8 cellular contexts compared by ENCODE assay signal in the genomic region with DNA sequence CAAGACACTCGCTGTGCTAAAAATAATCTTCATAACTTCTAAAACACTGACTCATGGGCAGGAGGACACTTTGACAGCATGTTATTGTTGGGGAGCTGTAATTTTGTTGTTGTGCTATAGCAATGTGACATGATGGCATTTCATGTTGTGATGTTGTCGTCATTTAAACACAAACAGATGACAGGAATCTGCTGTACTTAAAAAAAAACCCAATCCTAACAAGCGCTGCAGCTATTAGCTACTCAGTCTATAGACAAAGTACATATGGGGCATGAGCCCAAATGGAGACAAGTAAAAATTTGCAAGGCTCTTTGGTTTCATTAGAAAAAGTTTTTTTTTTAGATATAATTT. TPM values are rescaled to one million over a fixed set of nuclear protein-coding genes. Genes with fewer than 3 reads are reported as not detected.
DNase-seq lines count a peak whose midpoint lies in the region; ATAC-seq and TF ChIP-seq lines count a peak whose summit lies in the region.

No MANE protein-coding gene starts in this region.

- H3K36me3 ChIP-seq in heart left ventricle (peaks cover 0 to 22% (median 16%) of the 10 kb centered on the region in 9 donors), tibial artery (peaks cover 8 to 12% (median 12%) of the 10 kb centered on the region in 3 donors), aorta (ENCODE audit: control insufficient read depth in 1 of 2, insufficient read depth in 2 of 2, low read length in 1 of 2) (no peaks in the 10 kb centered on the region)

- H3K9me3 ChIP-seq in heart left ventricle, result no peaks in the 10 kb centered on the region
- H3K9me3 ChIP-seq in tibial artery, result no peaks in the 10 kb centered on the region
- H3K9me3 ChIP-seq in aorta (ENCODE audit: control insufficient read depth, low read length), result no peaks in the 10 kb centered on the region

- H3K27me3 Mint-ChIP-seq in activated naive CD8-positive, alpha-beta T cell, result no peaks in the 10 kb centered on the region
- peaks cover 10 to 18% (median 13%) of the 10 kb centered on the region in 3 donors for H3K27me3 Mint-ChIP-seq in immature natural killer cell (ENCODE audit: low read depth in 3 of 3)

- no peaks in the 10 kb centered on the region for H3K9me3 Mint-ChIP-seq in activated naive CD8-positive, alpha-beta T cell (ENCODE audit: low read depth)
- H3K9me3 Mint-ChIP-seq in immature natural killer cell, result no peaks in the 10 kb centered on the region

- TF ChIP-seq CTCF in heart left ventricle (IDR thresholded peaks at IDR 0.05), result no peak
- TF ChIP-seq CTCF in tibial artery (IDR thresholded peaks at IDR 0.05), result no peak

- no peak for DNase-seq in heart left ventricle
- DNase-seq in cardiac septum (ENCODE audit: low spot score), result no peak
- DNase-seq in immature natural killer cell, result no peak
- DNase-seq in tibial artery, result no peak
- no peak for DNase-seq in aorta
- no peak for DNase-seq in activated CD4-positive, CD25-positive, alpha-beta regulatory T cell (lab: John Stamatoyannopoulos, UW)
- DNase-seq in NCI-H1048 (lab: John Stamatoyannopoulos, UW), result no peak

- H3K36me3 Mint-ChIP-seq in activated naive CD8-positive, alpha-beta T cell, result peaks cover 4% of the 10 kb centered on the region
- peaks cover 3 to 13% (median 7%) of the 10 kb centered on the region in 3 donors for H3K36me3 Mint-ChIP-seq in immature natural killer cell

- H3K4me3 ChIP-seq in heart left ventricle (peak overlapping the region in 11 of 12 donors; percentile 68 to 95 (median 88)), tibial artery (peak overlapping the region; percentile 93 to 98), aorta (ENCODE audit: low read length in 2 of 2) (peak overlapping the region in 1 of 2 donors; percentile 27)

- H3K27ac ChIP-seq in heart left ventricle (peak overlapping the region in 11 of 12 donors; percentile 26 to 99 (median 97)), tibial artery (peak overlapping the region; percentile 96 to 99), aorta (ENCODE audit: low read depth in 1 of 2, low read length in 2 of 2) (no peak overlapping the region)

- H3K27me3 ChIP-seq in heart left ventricle (no peaks in the 10 kb centered on the region), tibial artery (no peaks in the 10 kb centered on the region), aorta (ENCODE audit: control insufficient read depth in 1 of 2, insufficient read depth in 2 of 2, low read length in 1 of 2) (no peaks in the 10 kb centered on the region)

- H3K4me1 Mint-ChIP-seq in activated naive CD8-positive, alpha-beta T cell (ENCODE audit: low read depth), result peaks cover 58% of the 10 kb centered on the region
- H3K4me1 Mint-ChIP-seq in immature natural killer cell, result peaks cover 49 to 59% of the 10 kb centered on the region in 2 donors

- H3K27ac Mint-ChIP-seq in activated naive CD8-positive, alpha-beta T cell, result no peak overlapping the region
- H3K27ac Mint-ChIP-seq in immature natural killer cell, result peak overlapping the region; percentile 34 to 99 (median 68)

- no peak for ATAC-seq in heart left ventricle
- ATAC-seq in aorta (ENCODE audit: low FRiP score), result no peak

- 13 to 29% (median 21%) methylated on average over 3 of the region's 3 CpGs for WGBS in heart left ventricle, 4 donors
- 12 to 16% methylated on average over 3 of the region's 3 CpGs for WGBS in aorta, 2 donors

- H3K4me3 Mint-ChIP-seq in activated naive CD8-positive, alpha-beta T cell, result peak overlapping the region; percentile 82
- peak overlapping the region; percentile 34 to 100 (median 75) for H3K4me3 Mint-ChIP-seq in immature natural killer cell

- peaks cover 7 to 41% (median 26%) of the 10 kb centered on the region in 12 donors for H3K4me1 ChIP-seq in heart left ventricle
- H3K4me1 ChIP-seq in tibial artery, result peaks cover 0 to 35% (median 22%) of the 10 kb centered on the region in 4 donors
- no peaks in the 10 kb centered on the region for H3K4me1 ChIP-seq in aorta (ENCODE audit: control insufficient read depth in 1 of 2, insufficient read depth in 2 of 2, low read length in 2 of 2)

- TF ChIP-seq POLR2A in heart left ventricle (IDR thresholded peaks at IDR 0.05), result no peak

- intact Hi-C loops in heart left ventricle (cut with DNase I), result loop anchor here in 3 of 10 donors (5.0 to 10.0 kb wide), 2 partner anchors 52 to 55 kb away; no protein-coding TSS in a partner anchor
- intact Hi-C loops in cardiac septum (cut with DNase I), result no loop called here
- intact Hi-C loops in tibial artery (cut with DNase I; ENCODE audit: low total_unique reads), result no loop called here
- intact Hi-C loops in aorta (cut with DNase I), result no loop called here

RNA-seq across cellular contexts. Expression of gene ATOSA, which starts 0.8 kb away (rescaled TPM):
- 10 to 100 TPM; 21.3 to 51.5 (median 29.8) TPM for total RNA-seq in heart left ventricle
- polyA plus RNA-seq in heart left ventricle, result 10 to 100 TPM; 12.2 to 42.7 TPM
- 31.5 TPM for total RNA-seq in cardiac septum
- 10 to 100 TPM in 1 of 3 donors, 1 to 10 TPM in 2; 7.6 to 15.7 (median 9.3) TPM for polyA plus RNA-seq in immature natural killer cell
- 10 to 100 TPM; 38.6 to 48.0 TPM for total RNA-seq in aorta
- 10 to 100 TPM; 19.3 to 42.0 TPM for polyA plus RNA-seq in aorta

Comparison
In these comparisons a context has a peak if more than half of its experiments do, and no peak if none do; other contexts are left out.
1. H3K27ac ChIP-seq: peak in heart left ventricle (11 of 12) and tibial artery (2 of 2); none in aorta (0 of 2).